In genomic region chr1:168161459-168161858, GRCh38 we compare ENCODE assay signal across 22 cellular contexts. TPM values are rescaled to one million over a fixed set of nuclear protein-coding genes. Genes with fewer than 3 reads are reported as not detected.
DNase-seq lines count a peak whose midpoint lies in the region; ATAC-seq and TF ChIP-seq lines count a peak whose summit lies in the region.
"Had no signal": no experiment of that assay in that cellular context is flagged by ENCODE, and none has a peak within 500 bp of the region (broad histone marks: within the 10 kb centered on the region; RNA-seq: fewer than 3 reads in every experiment).

No MANE protein-coding gene starts in this region.

- H3K4me1 Mint-ChIP-seq in glutamatergic neuron (ENCODE audit: low read depth, unreplicated experiment), result no peaks in the 10 kb centered on the region
- H3K4me1 Mint-ChIP-seq: activated CD4-positive, alpha-beta T cell treated with anti-CD3 and anti-CD28 coated beads, Interleukin-2, amount 10 ng/mL, durations not matched to agents 24 days and 14 days; activated CD8-positive, alpha-beta memory T cell treated with anti-CD3 and anti-CD28 coated beads, Interleukin-2, amount 10 ng/mL, durations not matched to agents 7 days and 5 days; central memory CD8-positive, alpha-beta T cell had no signal

- H3K9me3 Mint-ChIP-seq in glutamatergic neuron (ENCODE audit: unreplicated experiment), result peaks cover 12% of the 10 kb centered on the region

- TF ChIP-seq POLR2A in GM18505 (IDR thresholded peaks at IDR 0.05; ENCODE audit: borderline replicate concordance, extremely low read depth, insufficient read depth, insufficient read length), result no peak

- H3K4me3 Mint-ChIP-seq in glutamatergic neuron (ENCODE audit: unreplicated experiment), result no peak overlapping the region
- H3K4me3 Mint-ChIP-seq: activated CD4-positive, alpha-beta T cell treated with anti-CD3 and anti-CD28 coated beads, Interleukin-2, amount 10 ng/mL, durations not matched to agents 24 days and 14 days; activated CD8-positive, alpha-beta memory T cell treated with anti-CD3 and anti-CD28 coated beads, Interleukin-2, amount 10 ng/mL, durations not matched to agents 7 days and 5 days; activated naive CD8-positive, alpha-beta T cell; central memory CD8-positive, alpha-beta T cell; natural killer cell treated with Interleukin-12 subunit alpha and Interleukin-12 subunit beta and Interleukin-15 and Interleukin-18, amount 100 ng/mL, for 72 hours had no signal

- no peak for TF ChIP-seq CTCF in glutamatergic neuron (IDR thresholded peaks at IDR 0.05; ENCODE audit: partially characterized antibody, unreplicated experiment)

- no peak for ATAC-seq in GM18505 (IDR thresholded peaks at IDR 0.05; ENCODE audit: unreplicated experiment)
- ATAC-seq: activated CD8-positive, alpha-beta memory T cell treated with anti-CD3 and anti-CD28 coated beads, Interleukin-2, amount 10 ng/mL, durations not matched to agents 7 days and 5 days; natural killer cell treated with Interleukin-12 subunit alpha and Interleukin-12 subunit beta and Interleukin-15 and Interleukin-18, amount 100 ng/mL, for 72 hours; upper lobe of right lung had no signal

- H3K27me3 Mint-ChIP-seq in glutamatergic neuron (ENCODE audit: unreplicated experiment), result peaks cover 2% of the 10 kb centered on the region

- H3K27ac Mint-ChIP-seq in glutamatergic neuron (ENCODE audit: unreplicated experiment), result no peak overlapping the region
- H3K27ac Mint-ChIP-seq: activated CD4-positive, alpha-beta T cell treated with anti-CD3 and anti-CD28 coated beads, Interleukin-2, amount 10 ng/mL, durations not matched to agents 24 days and 14 days; activated CD8-positive, alpha-beta memory T cell treated with anti-CD3 and anti-CD28 coated beads, Interleukin-2, amount 10 ng/mL, durations not matched to agents 7 days and 5 days; activated naive CD8-positive, alpha-beta T cell; natural killer cell treated with Interleukin-12 subunit alpha and Interleukin-12 subunit beta and Interleukin-15 and Interleukin-18, amount 100 ng/mL, for 72 hours had no signal

- peaks cover 30% of the 10 kb centered on the region for H3K36me3 Mint-ChIP-seq in glutamatergic neuron (ENCODE audit: unreplicated experiment)

- peak; percentile 39 to 50 for DNase-seq in NCI-H2081 (lab: John Stamatoyannopoulos, UW)
- DNase-seq in NCI-H2081 treated with DMSO at 0.1 percent for 48 hours (lab: John Stamatoyannopoulos, UW), result no peak
- DNase-seq in HUDEP-2 (lab: John Stamatoyannopoulos, UW; ENCODE audit: unreplicated experiment in 76 of 76), result peak in 69 of 76 experiments; percentile 12 to 84 (median 47)
- peak; percentile 47 for DNase-seq in RPMI7951 (ENCODE audit: low read depth)
- peak; percentile 22 for DNase-seq in glutamatergic neuron
- DNase-seq in RPMI8226, result no peak
- DNase-seq in activated effector memory CD4-positive, alpha-beta T cell treated with anti-CD3 and anti-CD28 coated beads, Interleukin-2, amount 50 U/mL, for 16 hours, result no peak
- DNase-seq: activated CD4-positive, alpha-beta T cell treated with anti-CD3 and anti-CD28 coated beads, Interleukin-2, amount 10 ng/mL, durations not matched to agents 24 days and 14 days; activated CD8-positive, alpha-beta memory T cell treated with anti-CD3 and anti-CD28 coated beads, Interleukin-2, amount 10 ng/mL, durations not matched to agents 7 days and 5 days; Calu3; foreskin melanocyte; NCI-H2029; NCI-H524 treated with DMSO at 0.1 percent for 48 hours; ovary; sigmoid colon; stimulated activated CD4-positive, alpha-beta T cell treated with anti-CD3 and anti-CD28 coated beads, Interleukin-15, amount 100 ng/mL, for 24 hours; T-helper 1 cell; upper lobe of right lung had no signal

RNA-seq across cellular contexts. Expression of gene TIPRL, which starts 17.3 kb away (rescaled TPM):
- 48.5 and 56.4 TPM in 2 replicates for total RNA-seq in RPMI7951 (2014; rRNA removed; shearing (Covaris generic))
- total RNA-seq in glutamatergic neuron (ENCODE audit: unreplicated experiment), result 27.8 TPM

RNA-seq across cellular contexts. Expression of gene GPR161, which starts 24.7 kb away (rescaled TPM):
- total RNA-seq in RPMI7951 (2014; rRNA removed; shearing (Covaris generic)), result 5.4 and 6.3 TPM in 2 replicates
- 69.3 TPM for total RNA-seq in glutamatergic neuron (ENCODE audit: unreplicated experiment)

Comparison
In these comparisons a context has a peak if more than half of its experiments do, and no peak if none do; other contexts are left out.
1. DNase-seq: peak in NCI-H2081 (2 of 2), HUDEP-2 (69 of 76), RPMI7951 (single experiment) and glutamatergic neuron (single experiment); none in NCI-H2081 treated with DMSO at 0.1 percent for 48 hours (single experiment), RPMI8226 (single experiment) and activated effector memory CD4-positive, alpha-beta T cell treated with anti-CD3 and anti-CD28 coated beads, Interleukin-2, amount 50 U/mL, for 16 hours (single experiment).